Comparison of ENCODE assay signal across 2 cellular contexts in the genomic region with DNA sequence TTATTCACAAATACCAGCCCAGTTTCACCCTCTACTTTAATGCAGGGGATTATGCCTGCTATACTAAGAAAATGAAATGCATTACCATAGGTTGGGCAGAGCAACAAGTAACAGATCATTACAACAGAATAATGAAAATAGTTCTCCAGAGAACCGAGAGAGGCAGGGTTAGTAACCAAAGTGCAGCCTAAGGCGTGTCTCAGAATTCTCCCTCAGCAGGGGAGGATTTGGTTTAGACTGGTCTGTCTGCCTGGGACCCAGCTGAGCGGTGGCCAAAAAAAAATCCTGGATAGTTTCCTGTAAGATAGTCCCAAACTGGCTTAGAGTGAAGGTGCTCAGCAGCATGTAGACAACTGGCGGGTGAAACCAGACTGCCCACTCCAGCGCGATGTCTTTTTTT.
TF ChIP-seq lines count a peak whose summit lies in the region.

No MANE protein-coding gene starts in this region.

TF ChIP-seq in HCT116, 20 proteins besides CTCF, POLR2A, EP300 and RAD21:
- no peak for TF ChIP-seq CBX3 (IDR thresholded peaks at IDR 0.05; ENCODE audit: low read depth)
- no peak for TF ChIP-seq TCF7L2 (IDR thresholded peaks at IDR 0.05; ENCODE audit: borderline replicate concordance, extremely low read depth, insufficient read depth, insufficient read length)
- no peak for TF ChIP-seq ZNF274 (IDR thresholded peaks at IDR 0.05; ENCODE audit: low read depth, low read length)
- TF ChIP-seq JUND (IDR thresholded peaks at IDR 0.05): no peak
- no peak for TF ChIP-seq FOSL1 (IDR thresholded peaks at IDR 0.05; ENCODE audit: low read depth)
- TF ChIP-seq, protein P1, sequence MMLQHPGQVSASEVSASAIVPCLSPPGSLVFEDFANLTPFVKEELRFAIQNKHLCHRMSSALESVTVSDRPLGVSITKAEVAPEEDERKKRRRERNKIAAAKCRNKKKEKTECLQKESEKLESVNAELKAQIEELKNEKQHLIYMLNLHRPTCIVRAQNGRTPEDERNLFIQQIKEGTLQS (IDR thresholded peaks at IDR 0.05): no peak

TF ChIP-seq in K562, 482 proteins besides CTCF, POLR2A, EP300 and RAD21:
- TF ChIP-seq PRDM10 (IDR thresholded peaks at IDR 0.05; ENCODE audit: partially characterized antibody) (peak; percentile 23), IFI16 (CRISPR knock-in tag; IDR thresholded peaks at IDR 0.05) (no peak)
